Comparison of ENCODE assay signal across 20 cellular contexts in the genomic region with DNA sequence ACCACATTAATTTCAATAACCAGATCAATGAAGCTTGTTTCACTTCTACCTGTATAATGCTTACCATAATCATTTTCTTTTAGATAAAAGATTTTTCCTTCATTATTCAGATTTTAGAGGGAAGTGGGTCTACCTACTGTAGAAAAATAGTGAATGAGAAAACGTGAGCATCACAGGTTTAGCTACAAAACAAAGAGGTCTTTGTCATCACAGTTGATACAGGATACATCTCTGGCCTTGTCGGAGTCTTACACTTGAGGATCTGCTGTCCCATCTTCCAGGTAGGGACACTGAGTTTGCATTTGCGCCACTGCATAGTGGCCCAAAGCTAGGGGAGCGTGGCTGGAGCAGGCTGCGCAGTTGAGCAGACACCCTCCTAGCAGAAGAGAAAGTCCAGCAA. TPM values are rescaled to one million over a fixed set of nuclear protein-coding genes. Genes with fewer than 3 reads are reported as not detected.
DNase-seq lines count a peak whose midpoint lies in the region; ATAC-seq, FAIRE-seq and TF ChIP-seq lines count a peak whose summit lies in the region.
"Had no signal": no experiment of that assay in that cellular context is flagged by ENCODE, and none has a peak within 500 bp of the region (broad histone marks: within the 10 kb centered on the region; RNA-seq: fewer than 3 reads in every experiment).

No MANE protein-coding gene starts in this region.

- no peak overlapping the region for H3K4me3 Mint-ChIP-seq in activated CD8-positive, alpha-beta memory T cell treated with anti-CD3 and anti-CD28 coated beads, Interleukin-2, amount 10 ng/mL, durations not matched to agents 7 days and 5 days
- peak overlapping the region; percentile 56 for H3K4me3 Mint-ChIP-seq in activated T-helper 17 cell treated with anti-CD3 and anti-CD28 coated beads, Interleukin-2, amount 50 U/mL, for 72 hours

- no peaks in the 10 kb centered on the region for H3K4me1 ChIP-seq in parathyroid adenoma

- no peak overlapping the region for H2AFZ ChIP-seq in parathyroid adenoma

- CTCF ChIA-PET in activated CD8-positive, alpha-beta memory T cell treated with anti-CD3 and anti-CD28 coated beads, Interleukin-2, amount 10 ng/mL, durations not matched to agents 7 days and 5 days (lab: Charles Lee): no interaction called here

- no peaks in the 10 kb centered on the region for H3K79me2 ChIP-seq in parathyroid adenoma

- H3K4me3 ChIP-seq in parathyroid adenoma (ENCODE audit: low read depth, low read length): peak overlapping the region; percentile 6
- H3K4me3 ChIP-seq: MG63 had no signal

- no peak for FAIRE-seq in RCC 7860 (lab: Jason Lieb, UNC)
- FAIRE-seq: A204.1 had no signal

- H3K27ac ChIP-seq in parathyroid adenoma: no peak overlapping the region
- H3K27ac ChIP-seq: C4-2B had no signal

- TF ChIP-seq CTCF in parathyroid adenoma (IDR thresholded peaks at IDR 0.05): no peak

- ATAC-seq in activated CD8-positive, alpha-beta memory T cell treated with anti-CD3 and anti-CD28 coated beads, Interleukin-2, amount 10 ng/mL, durations not matched to agents 7 days and 5 days: no peak
- peak; percentile 14 for ATAC-seq in GM19463 (IDR thresholded peaks at IDR 0.05; ENCODE audit: unreplicated experiment)
- peak; percentile 7 for ATAC-seq in activated T-helper 17 cell treated with anti-CD3 and anti-CD28 coated beads, Interleukin-2, amount 50 U/mL, for 72 hours (replicated peaks)
- ATAC-seq: Panc1 had no signal

- no peak for DNase-seq in activated CD8-positive, alpha-beta memory T cell treated with anti-CD3 and anti-CD28 coated beads, Interleukin-2, amount 10 ng/mL, durations not matched to agents 7 days and 5 days
- no peak for DNase-seq in activated CD8-positive, alpha-beta memory T cell treated with anti-CD3 and anti-CD28 coated beads for 24 hours
- DNase-seq in RCC 7860 (ENCODE audit: low spot score): no peak
- no peak for DNase-seq in SHP77 treated with DMSO at 0.1 percent for 48 hours (lab: John Stamatoyannopoulos, UW)
- DNase-seq in DMS53 treated with DMSO at 0.1 percent for 48 hours (lab: John Stamatoyannopoulos, UW; ENCODE audit: unreplicated experiment): no peak
- DNase-seq: H7, IMR-90, Karpas-422, MG63, NCI-H1092, NCI-H2081 treated with DMSO at 0.1 percent for 48 hours, NCI-H524, SHP77 had no signal

- no peaks in the 10 kb centered on the region for H3K36me3 ChIP-seq in parathyroid adenoma (ENCODE audit: control insufficient read depth, insufficient read depth, low read length)
- H3K36me3 ChIP-seq: MG63 had no signal

- no peaks in the 10 kb centered on the region for H3K36me3 Mint-ChIP-seq in activated CD8-positive, alpha-beta memory T cell treated with anti-CD3 and anti-CD28 coated beads, Interleukin-2, amount 10 ng/mL, durations not matched to agents 7 days and 5 days
- H3K36me3 Mint-ChIP-seq in activated T-helper 17 cell treated with anti-CD3 and anti-CD28 coated beads, Interleukin-2, amount 50 U/mL, for 72 hours (ENCODE audit: low read depth): no peaks in the 10 kb centered on the region

- peaks cover 2% of the 10 kb centered on the region for H3K9me3 Mint-ChIP-seq in activated CD8-positive, alpha-beta memory T cell treated with anti-CD3 and anti-CD28 coated beads, Interleukin-2, amount 10 ng/mL, durations not matched to agents 7 days and 5 days (ENCODE audit: low read depth)
- H3K9me3 Mint-ChIP-seq in activated T-helper 17 cell treated with anti-CD3 and anti-CD28 coated beads, Interleukin-2, amount 50 U/mL, for 72 hours: no peaks in the 10 kb centered on the region

- no peaks in the 10 kb centered on the region for H3K27me3 ChIP-seq in parathyroid adenoma (ENCODE audit: control insufficient read depth, insufficient read depth, low read length)
- H3K27me3 ChIP-seq: MG63 had no signal

- H3K4me1 Mint-ChIP-seq in activated CD8-positive, alpha-beta memory T cell treated with anti-CD3 and anti-CD28 coated beads, Interleukin-2, amount 10 ng/mL, durations not matched to agents 7 days and 5 days: peaks cover 9% of the 10 kb centered on the region
- peaks cover 12% of the 10 kb centered on the region for H3K4me1 Mint-ChIP-seq in activated T-helper 17 cell treated with anti-CD3 and anti-CD28 coated beads, Interleukin-2, amount 50 U/mL, for 72 hours

- H3K27ac Mint-ChIP-seq in activated CD8-positive, alpha-beta memory T cell treated with anti-CD3 and anti-CD28 coated beads, Interleukin-2, amount 10 ng/mL, durations not matched to agents 7 days and 5 days: peak overlapping the region; percentile 62
- peak overlapping the region; percentile 52 for H3K27ac Mint-ChIP-seq in activated T-helper 17 cell treated with anti-CD3 and anti-CD28 coated beads, Interleukin-2, amount 50 U/mL, for 72 hours

- H3K27me3 Mint-ChIP-seq in activated CD8-positive, alpha-beta memory T cell treated with anti-CD3 and anti-CD28 coated beads, Interleukin-2, amount 10 ng/mL, durations not matched to agents 7 days and 5 days: peaks cover 11% of the 10 kb centered on the region
- no peaks in the 10 kb centered on the region for H3K27me3 Mint-ChIP-seq in activated T-helper 17 cell treated with anti-CD3 and anti-CD28 coated beads, Interleukin-2, amount 50 U/mL, for 72 hours

- no peak overlapping the region for H3K9ac ChIP-seq in parathyroid adenoma

- no peak overlapping the region for H3K4me2 ChIP-seq in parathyroid adenoma (ENCODE audit: low read length)

- no peaks in the 10 kb centered on the region for H3K9me3 ChIP-seq in parathyroid adenoma (ENCODE audit: control insufficient read depth, low read length)

RNA-seq across cellular contexts. Expression of gene CLDN24, which starts 0.7 kb away (rescaled TPM):
- not detected for total RNA-seq in activated CD8-positive, alpha-beta memory T cell treated with anti-CD3 and anti-CD28 coated beads, Interleukin-2, amount 10 ng/mL, durations not matched to agents 7 days and 5 days
- not detected for total RNA-seq in activated T-helper 17 cell treated with anti-CD3 and anti-CD28 coated beads, Interleukin-2, amount 50 U/mL, for 72 hours
- total RNA-seq: H7, HT-29, IMR-90 had no signal

RNA-seq across cellular contexts. Expression of gene CLDN22, which starts 1.4 kb away (rescaled TPM):
- not detected for total RNA-seq in activated CD8-positive, alpha-beta memory T cell treated with anti-CD3 and anti-CD28 coated beads, Interleukin-2, amount 10 ng/mL, durations not matched to agents 7 days and 5 days
- not detected for total RNA-seq in activated T-helper 17 cell treated with anti-CD3 and anti-CD28 coated beads, Interleukin-2, amount 50 U/mL, for 72 hours
- total RNA-seq: H7, HT-29, IMR-90 had no signal
